Comparison of ENCODE assay signal across 1 cellular context in genomic region chr17:41692722-41693521, GRCh38.
TF ChIP-seq lines count a peak whose summit lies in the region.

No MANE protein-coding gene starts in this region.

TF ChIP-seq in HepG2, 621 proteins besides CTCF, POLR2A, EP300 and RAD21 (continues in another document):
- no peak for TF ChIP-seq HOXD1 (CRISPR knock-in tag; IDR thresholded peaks at IDR 0.05)
- no peak for TF ChIP-seq TCF7 (IDR thresholded peaks at IDR 0.05; ENCODE audit: low read depth)
- TF ChIP-seq SCMH1 (CRISPR knock-in tag; IDR thresholded peaks at IDR 0.05; ENCODE audit: borderline replicate concordance), result no peak
- TF ChIP-seq, protein P1, sequence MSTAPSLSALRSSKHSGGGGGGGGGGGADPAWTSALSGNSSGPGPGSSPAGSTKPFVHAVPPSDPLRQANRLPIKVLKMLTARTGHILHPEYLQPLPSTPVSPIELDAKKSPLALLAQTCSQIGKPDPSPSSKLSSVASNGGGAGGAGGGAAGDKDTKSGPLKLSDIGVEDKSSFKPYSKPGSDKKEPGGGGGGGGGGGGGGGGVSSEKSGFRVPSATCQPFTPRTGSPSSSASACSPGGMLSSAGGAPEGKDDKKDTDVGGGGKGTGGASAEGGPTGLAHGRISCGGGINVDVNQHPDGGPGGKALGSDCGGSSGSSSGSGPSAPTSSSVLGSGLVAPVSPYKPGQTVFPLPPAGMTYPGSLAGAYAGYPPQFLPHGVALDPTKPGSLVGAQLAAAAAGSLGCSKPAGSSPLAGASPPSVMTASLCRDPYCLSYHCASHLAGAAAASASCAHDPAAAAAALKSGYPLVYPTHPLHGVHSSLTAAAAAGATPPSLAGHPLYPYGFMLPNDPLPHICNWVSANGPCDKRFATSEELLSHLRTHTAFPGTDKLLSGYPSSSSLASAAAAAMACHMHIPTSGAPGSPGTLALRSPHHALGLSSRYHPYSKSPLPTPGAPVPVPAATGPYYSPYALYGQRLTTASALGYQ (CRISPR knock-in tag; IDR thresholded peaks at IDR 0.05), result no peak
- TF ChIP-seq, protein P2, sequence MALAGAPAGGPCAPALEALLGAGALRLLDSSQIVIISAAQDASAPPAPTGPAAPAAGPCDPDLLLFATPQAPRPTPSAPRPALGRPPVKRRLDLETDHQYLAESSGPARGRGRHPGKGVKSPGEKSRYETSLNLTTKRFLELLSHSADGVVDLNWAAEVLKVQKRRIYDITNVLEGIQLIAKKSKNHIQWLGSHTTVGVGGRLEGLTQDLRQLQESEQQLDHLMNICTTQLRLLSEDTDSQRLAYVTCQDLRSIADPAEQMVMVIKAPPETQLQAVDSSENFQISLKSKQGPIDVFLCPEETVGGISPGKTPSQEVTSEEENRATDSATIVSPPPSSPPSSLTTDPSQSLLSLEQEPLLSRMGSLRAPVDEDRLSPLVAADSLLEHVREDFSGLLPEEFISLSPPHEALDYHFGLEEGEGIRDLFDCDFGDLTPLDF (CRISPR knock-in tag; IDR thresholded peaks at IDR 0.05), result no peak
- TF ChIP-seq, protein P3, sequence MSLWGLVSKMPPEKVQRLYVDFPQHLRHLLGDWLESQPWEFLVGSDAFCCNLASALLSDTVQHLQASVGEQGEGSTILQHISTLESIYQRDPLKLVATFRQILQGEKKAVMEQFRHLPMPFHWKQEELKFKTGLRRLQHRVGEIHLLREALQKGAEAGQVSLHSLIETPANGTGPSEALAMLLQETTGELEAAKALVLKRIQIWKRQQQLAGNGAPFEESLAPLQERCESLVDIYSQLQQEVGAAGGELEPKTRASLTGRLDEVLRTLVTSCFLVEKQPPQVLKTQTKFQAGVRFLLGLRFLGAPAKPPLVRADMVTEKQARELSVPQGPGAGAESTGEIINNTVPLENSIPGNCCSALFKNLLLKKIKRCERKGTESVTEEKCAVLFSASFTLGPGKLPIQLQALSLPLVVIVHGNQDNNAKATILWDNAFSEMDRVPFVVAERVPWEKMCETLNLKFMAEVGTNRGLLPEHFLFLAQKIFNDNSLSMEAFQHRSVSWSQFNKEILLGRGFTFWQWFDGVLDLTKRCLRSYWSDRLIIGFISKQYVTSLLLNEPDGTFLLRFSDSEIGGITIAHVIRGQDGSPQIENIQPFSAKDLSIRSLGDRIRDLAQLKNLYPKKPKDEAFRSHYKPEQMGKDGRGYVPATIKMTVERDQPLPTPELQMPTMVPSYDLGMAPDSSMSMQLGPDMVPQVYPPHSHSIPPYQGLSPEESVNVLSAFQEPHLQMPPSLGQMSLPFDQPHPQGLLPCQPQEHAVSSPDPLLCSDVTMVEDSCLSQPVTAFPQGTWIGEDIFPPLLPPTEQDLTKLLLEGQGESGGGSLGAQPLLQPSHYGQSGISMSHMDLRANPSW (CRISPR knock-in tag; IDR thresholded peaks at IDR 0.05; ENCODE audit: borderline replicate concordance), result no peak
- TF ChIP-seq ZNF546 (CRISPR knock-in tag; conservative IDR thresholded peaks at IDR 0.05), result no peak
- no peak for TF ChIP-seq HNRNPK (IDR thresholded peaks at IDR 0.05; ENCODE audit: low read depth, low read length, poor library complexity, severe bottlenecking)
- no peak; the same call in 1 of the 2 replicates for TF ChIP-seq ZNF138 (CRISPR knock-in tag; IDR thresholded peaks at IDR 0.05; ENCODE audit: low read depth)
- no peak for TF ChIP-seq ZNF563 (CRISPR knock-in tag; IDR thresholded peaks at IDR 0.05)
- TF ChIP-seq NFKBIZ (CRISPR knock-in tag; IDR thresholded peaks at IDR 0.05), result no peak
- TF ChIP-seq ZNF557 (CRISPR knock-in tag; IDR thresholded peaks at IDR 0.05), result no peak
- no peak for TF ChIP-seq ZNF572 (CRISPR knock-in tag; IDR thresholded peaks at IDR 0.05)
- no peak for TF ChIP-seq CBX5 (CRISPR knock-in tag; IDR thresholded peaks at IDR 0.05; ENCODE audit: borderline replicate concordance)
- TF ChIP-seq ZNF160 (CRISPR knock-in tag; IDR thresholded peaks at IDR 0.05), result no peak
- no peak for TF ChIP-seq KDM5A (IDR thresholded peaks at IDR 0.05; ENCODE audit: borderline replicate concordance, low read length)
- TF ChIP-seq CHD2 (IDR thresholded peaks at IDR 0.05; ENCODE audit: low read depth, low read length), result 0 out of 2 replicates have a peak, but pooled peaks have one; percentile 43
- TF ChIP-seq ZFX (CRISPR knock-in tag; IDR thresholded peaks at IDR 0.05; ENCODE audit: low read depth), result no peak
- no peak for TF ChIP-seq SMARCE1 (IDR thresholded peaks at IDR 0.05; ENCODE audit: borderline replicate concordance)
- TF ChIP-seq SAP130 (CRISPR knock-in tag; IDR thresholded peaks at IDR 0.05; ENCODE audit: low read depth), result no peak
- TF ChIP-seq TOE1 (CRISPR knock-in tag; IDR thresholded peaks at IDR 0.05), result no peak
- no peak for TF ChIP-seq ZNF816 (CRISPR knock-in tag; IDR thresholded peaks at IDR 0.05; ENCODE audit: borderline replicate concordance)
- no peak for TF ChIP-seq NFKB2 (CRISPR knock-in tag; IDR thresholded peaks at IDR 0.05; ENCODE audit: borderline replicate concordance)
- TF ChIP-seq, protein P4, sequence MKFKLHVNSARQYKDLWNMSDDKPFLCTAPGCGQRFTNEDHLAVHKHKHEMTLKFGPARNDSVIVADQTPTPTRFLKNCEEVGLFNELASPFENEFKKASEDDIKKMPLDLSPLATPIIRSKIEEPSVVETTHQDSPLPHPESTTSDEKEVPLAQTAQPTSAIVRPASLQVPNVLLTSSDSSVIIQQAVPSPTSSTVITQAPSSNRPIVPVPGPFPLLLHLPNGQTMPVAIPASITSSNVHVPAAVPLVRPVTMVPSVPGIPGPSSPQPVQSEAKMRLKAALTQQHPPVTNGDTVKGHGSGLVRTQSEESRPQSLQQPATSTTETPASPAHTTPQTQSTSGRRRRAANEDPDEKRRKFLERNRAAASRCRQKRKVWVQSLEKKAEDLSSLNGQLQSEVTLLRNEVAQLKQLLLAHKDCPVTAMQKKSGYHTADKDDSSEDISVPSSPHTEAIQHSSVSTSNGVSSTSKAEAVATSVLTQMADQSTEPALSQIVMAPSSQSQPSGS (CRISPR knock-in tag; IDR thresholded peaks at IDR 0.05), result no peak
- 0 out of 2 replicates have a peak, but pooled peaks have one; percentile 35 for TF ChIP-seq IKZF5 (CRISPR knock-in tag; IDR thresholded peaks at IDR 0.05)
- no peak for TF ChIP-seq AGO1 (IDR thresholded peaks at IDR 0.05; ENCODE audit: low read depth, low read length, poor library complexity, severe bottlenecking)
- TF ChIP-seq, protein P5, sequence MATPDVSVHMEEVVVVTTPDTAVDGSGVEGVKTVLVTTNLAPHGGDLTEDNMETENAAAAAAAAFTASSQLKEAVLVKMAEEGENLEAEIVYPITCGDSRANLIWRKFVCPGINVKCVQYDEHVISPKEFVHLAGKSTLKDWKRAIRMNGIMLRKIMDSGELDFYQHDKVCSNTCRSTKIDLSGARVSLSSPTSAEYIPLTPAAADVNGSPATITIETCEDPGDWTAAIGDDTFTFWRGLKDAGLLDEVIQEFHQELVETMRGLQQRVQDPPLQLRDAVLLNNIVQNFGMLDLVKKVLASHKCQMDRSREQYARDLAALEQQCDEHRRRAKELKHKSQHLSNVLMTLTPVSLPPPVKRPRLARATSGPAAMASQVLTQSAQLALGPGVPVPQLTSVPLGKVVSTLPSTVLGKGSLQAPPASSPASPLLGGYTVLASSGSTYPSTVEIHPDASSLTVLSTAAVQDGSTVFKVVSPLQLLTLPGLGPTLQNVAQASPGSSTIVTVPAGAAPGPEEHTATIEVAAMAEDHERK (CRISPR knock-in tag; IDR thresholded peaks at IDR 0.05; ENCODE audit: low read depth), result no peak
- TF ChIP-seq MYNN (CRISPR knock-in tag; IDR thresholded peaks at IDR 0.05; ENCODE audit: low read depth), result no peak
- TF ChIP-seq FOXM1 (CRISPR knock-in tag; IDR thresholded peaks at IDR 0.05), result no peak
- no peak for TF ChIP-seq ZZZ3 (CRISPR knock-in tag; IDR thresholded peaks at IDR 0.05; ENCODE audit: borderline replicate concordance)
- no peak for TF ChIP-seq TBL1XR1 (IDR thresholded peaks at IDR 0.05; ENCODE audit: borderline replicate concordance, low read length, partially characterized antibody)
- TF ChIP-seq, protein P6, sequence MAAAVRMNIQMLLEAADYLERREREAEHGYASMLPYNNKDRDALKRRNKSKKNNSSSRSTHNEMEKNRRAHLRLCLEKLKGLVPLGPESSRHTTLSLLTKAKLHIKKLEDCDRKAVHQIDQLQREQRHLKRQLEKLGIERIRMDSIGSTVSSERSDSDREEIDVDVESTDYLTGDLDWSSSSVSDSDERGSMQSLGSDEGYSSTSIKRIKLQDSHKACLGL (CRISPR knock-in tag; IDR thresholded peaks at IDR 0.05), result no peak
- no peak for TF ChIP-seq ATF1 (CRISPR knock-in tag; IDR thresholded peaks at IDR 0.05)
- no peak for TF ChIP-seq DMAP1 (CRISPR knock-in tag; IDR thresholded peaks at IDR 0.05)
- no peak for TF ChIP-seq NRL (CRISPR knock-in tag; IDR thresholded peaks at IDR 0.05; ENCODE audit: borderline replicate concordance)
- TF ChIP-seq, protein P7, sequence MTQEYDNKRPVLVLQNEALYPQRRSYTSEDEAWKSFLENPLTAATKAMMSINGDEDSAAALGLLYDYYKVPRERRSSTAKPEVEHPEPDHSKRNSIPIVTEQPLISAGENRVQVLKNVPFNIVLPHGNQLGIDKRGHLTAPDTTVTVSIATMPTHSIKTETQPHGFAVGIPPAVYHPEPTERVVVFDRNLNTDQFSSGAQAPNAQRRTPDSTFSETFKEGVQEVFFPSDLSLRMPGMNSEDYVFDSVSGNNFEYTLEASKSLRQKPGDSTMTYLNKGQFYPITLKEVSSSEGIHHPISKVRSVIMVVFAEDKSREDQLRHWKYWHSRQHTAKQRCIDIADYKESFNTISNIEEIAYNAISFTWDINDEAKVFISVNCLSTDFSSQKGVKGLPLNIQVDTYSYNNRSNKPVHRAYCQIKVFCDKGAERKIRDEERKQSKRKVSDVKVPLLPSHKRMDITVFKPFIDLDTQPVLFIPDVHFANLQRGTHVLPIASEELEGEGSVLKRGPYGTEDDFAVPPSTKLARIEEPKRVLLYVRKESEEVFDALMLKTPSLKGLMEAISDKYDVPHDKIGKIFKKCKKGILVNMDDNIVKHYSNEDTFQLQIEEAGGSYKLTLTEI (CRISPR knock-in tag; conservative IDR thresholded peaks at IDR 0.05), result no peak
- TF ChIP-seq, protein P8, sequence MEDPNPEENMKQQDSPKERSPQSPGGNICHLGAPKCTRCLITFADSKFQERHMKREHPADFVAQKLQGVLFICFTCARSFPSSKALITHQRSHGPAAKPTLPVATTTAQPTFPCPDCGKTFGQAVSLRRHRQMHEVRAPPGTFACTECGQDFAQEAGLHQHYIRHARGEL (CRISPR knock-in tag; IDR thresholded peaks at IDR 0.05), result no peak
- TF ChIP-seq THYN1 (CRISPR knock-in tag; IDR thresholded peaks at IDR 0.05; ENCODE audit: borderline replicate concordance, low read depth), result no peak
- no peak for TF ChIP-seq SALL2 (CRISPR knock-in tag; IDR thresholded peaks at IDR 0.05)
- TF ChIP-seq ZNF850 (CRISPR knock-in tag; conservative IDR thresholded peaks at IDR 0.05), result no peak
- TF ChIP-seq ZNF567 (CRISPR knock-in tag; IDR thresholded peaks at IDR 0.05; ENCODE audit: borderline replicate concordance), result 0 out of 2 replicates have a peak, but pooled peaks have one; percentile 34
- no peak for TF ChIP-seq RARG (CRISPR knock-in tag; IDR thresholded peaks at IDR 0.05; ENCODE audit: low read depth)
- no peak for TF ChIP-seq NFYC (CRISPR knock-in tag; IDR thresholded peaks at IDR 0.05)
- no peak for TF ChIP-seq HNF4G (IDR thresholded peaks at IDR 0.05; ENCODE audit: borderline replicate concordance, low read depth, low read length)
- TF ChIP-seq HNF4G (CRISPR knock-in tag; IDR thresholded peaks at IDR 0.05; ENCODE audit: borderline replicate concordance, low read depth), result no peak
- TF ChIP-seq PITX1 (CRISPR knock-in tag; IDR thresholded peaks at IDR 0.05), result no peak
- TF ChIP-seq, protein P9, sequence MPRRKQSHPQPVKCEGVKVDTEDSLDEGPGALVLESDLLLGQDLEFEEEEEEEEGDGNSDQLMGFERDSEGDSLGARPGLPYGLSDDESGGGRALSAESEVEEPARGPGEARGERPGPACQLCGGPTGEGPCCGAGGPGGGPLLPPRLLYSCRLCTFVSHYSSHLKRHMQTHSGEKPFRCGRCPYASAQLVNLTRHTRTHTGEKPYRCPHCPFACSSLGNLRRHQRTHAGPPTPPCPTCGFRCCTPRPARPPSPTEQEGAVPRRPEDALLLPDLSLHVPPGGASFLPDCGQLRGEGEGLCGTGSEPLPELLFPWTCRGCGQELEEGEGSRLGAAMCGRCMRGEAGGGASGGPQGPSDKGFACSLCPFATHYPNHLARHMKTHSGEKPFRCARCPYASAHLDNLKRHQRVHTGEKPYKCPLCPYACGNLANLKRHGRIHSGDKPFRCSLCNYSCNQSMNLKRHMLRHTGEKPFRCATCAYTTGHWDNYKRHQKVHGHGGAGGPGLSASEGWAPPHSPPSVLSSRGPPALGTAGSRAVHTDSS (CRISPR knock-in tag; conservative IDR thresholded peaks at IDR 0.05), result no peak
- no peak for TF ChIP-seq POGZ (CRISPR knock-in tag; IDR thresholded peaks at IDR 0.05)
- no peak for TF ChIP-seq MTA3 (CRISPR knock-in tag; IDR thresholded peaks at IDR 0.05)
- no peak for TF ChIP-seq NR2F6 (IDR thresholded peaks at IDR 0.05)
- TF ChIP-seq NR2F6 (CRISPR knock-in tag; IDR thresholded peaks at IDR 0.05), result no peak
- no peak for TF ChIP-seq ZBTB10 (CRISPR knock-in tag; IDR thresholded peaks at IDR 0.05; ENCODE audit: borderline replicate concordance)
